8 cellular contexts compared by ENCODE assay signal in the genomic region with DNA sequence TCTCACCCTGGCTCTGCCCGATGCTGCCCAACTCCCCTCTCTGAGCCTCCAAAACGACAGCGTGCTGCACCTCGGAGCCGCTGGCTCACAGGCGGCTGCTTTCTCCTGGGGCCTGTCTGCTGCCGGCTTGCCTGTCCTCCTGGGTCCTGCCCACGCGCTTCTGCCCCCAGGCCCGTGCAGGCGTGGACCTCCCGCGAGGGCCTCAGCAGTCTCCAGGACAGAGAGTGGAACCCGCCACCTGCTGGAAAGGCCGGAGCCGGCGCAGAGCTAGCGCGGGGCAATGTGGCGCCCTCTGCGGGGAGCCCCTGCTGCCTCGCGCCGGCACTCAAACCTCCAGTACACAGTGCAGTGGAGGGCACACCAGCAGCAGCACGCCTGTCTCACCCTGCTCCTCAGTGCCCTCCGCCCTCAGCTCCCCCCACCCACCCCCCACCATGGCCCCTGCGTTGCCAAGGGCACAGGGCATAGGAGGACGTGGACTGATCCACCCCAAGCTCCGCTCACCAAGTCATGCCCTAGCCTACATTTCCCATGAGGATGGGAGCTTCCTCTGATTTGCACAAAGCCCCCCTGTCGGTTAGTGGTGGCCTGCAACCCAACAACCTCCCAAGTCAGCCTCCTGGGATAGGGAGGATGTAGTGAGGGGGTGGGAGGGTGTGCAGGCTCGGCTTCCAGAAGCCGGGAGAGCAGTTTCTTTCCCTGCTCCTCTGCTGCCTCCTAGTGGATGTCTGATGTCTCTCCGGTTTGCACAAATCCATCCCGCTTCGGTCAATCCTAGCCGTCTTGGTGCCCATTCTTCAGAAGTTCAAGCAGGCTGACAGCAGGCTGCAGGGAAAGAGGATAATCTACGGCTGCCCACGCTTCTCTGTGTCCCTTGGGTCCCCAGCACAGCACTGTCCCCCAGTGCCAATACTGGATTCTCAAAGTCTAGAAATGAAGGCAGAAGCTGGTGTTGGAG. TPM values are rescaled to one million over a fixed set of nuclear protein-coding genes. Genes with fewer than 3 reads are reported as not detected.
DNase-seq lines count a peak whose midpoint lies in the region; ATAC-seq and TF ChIP-seq lines count a peak whose summit lies in the region.

No MANE protein-coding gene starts in this region.

- peak overlapping the region; percentile 21 for H3K4me3 ChIP-seq in fibroblast of mammary gland (ENCODE audit: control insufficient read depth, low read depth, low read length)

- in situ Hi-C loops in GM13977 (cut with MboI; ENCODE audit: low pct_unique_long_range_greater_than_20kb, low sequenced_read_pairs, unreplicated experiment), result loop anchor here (10.0 kb wide), 1 partner anchor 725 kb away; no protein-coding TSS in a partner anchor

- DNase-seq in GM13977 (ENCODE audit: low spot score) (peak; percentile 74), M059J (ENCODE audit: low read depth) (peak; percentile 88), RWPE1 (ENCODE audit: low spot score) (peak; percentile 78), fibroblast of mammary gland (ENCODE audit: low read depth) (peak; percentile 91)
- peak; percentile 72 for DNase-seq in activated T-helper 2 cell treated with anti-CD3 and anti-CD28 coated beads, Interferon-gamma antibody, Interleukin-2, Interleukin-4, amounts not matched to agents 10 μg/mL and 5 μg/mL and 100 μg/mL, durations not matched to agents 14 hours and 24 hours and 36 hours (ENCODE audit: low spot score)
- peak; percentile 74 for DNase-seq in natural killer cell treated with Interleukin-12 subunit alpha and Interleukin-12 subunit beta and Interleukin-15 and Interleukin-18, amount 100 ng/mL, for 72 hours (ENCODE audit: low spot score)
- peak; percentile 78 for DNase-seq in stimulated activated naive CD8-positive, alpha-beta T cell treated with anti-CD3 and anti-CD28 coated beads, Interleukin-15, Interleukin-2, amounts not matched to agents 100 U/mL and 50 U/mL, for 24 hours

- ATAC-seq in natural killer cell treated with Interleukin-12 subunit alpha and Interleukin-12 subunit beta and Interleukin-15 and Interleukin-18, amount 100 ng/mL, for 72 hours, result peak; percentile 88 to 89
- peak; percentile 86 for ATAC-seq in stimulated activated naive CD8-positive, alpha-beta T cell treated with anti-CD3 and anti-CD28 coated beads, Interleukin-15, Interleukin-2, amounts not matched to agents 100 U/mL and 50 U/mL, for 24 hours
- no peak for ATAC-seq in HG02840 (IDR thresholded peaks at IDR 0.05; ENCODE audit: low FRiP score, unreplicated experiment)

- no peaks in the 10 kb centered on the region for H3K9me3 Mint-ChIP-seq in activated T-helper 2 cell treated with anti-CD3 and anti-CD28 coated beads, Interferon-gamma antibody, Interleukin-2, Interleukin-4, amounts not matched to agents 10 μg/mL and 5 μg/mL and 100 μg/mL, durations not matched to agents 14 hours and 24 hours and 36 hours
- no peaks in the 10 kb centered on the region for H3K9me3 Mint-ChIP-seq in natural killer cell treated with Interleukin-12 subunit alpha and Interleukin-12 subunit beta and Interleukin-15 and Interleukin-18, amount 100 ng/mL, for 72 hours

- H3K4me3 Mint-ChIP-seq in activated T-helper 2 cell treated with anti-CD3 and anti-CD28 coated beads, Interferon-gamma antibody, Interleukin-2, Interleukin-4, amounts not matched to agents 10 μg/mL and 5 μg/mL and 100 μg/mL, durations not matched to agents 14 hours and 24 hours and 36 hours (ENCODE audit: low read depth), result peak overlapping the region; percentile 65
- H3K4me3 Mint-ChIP-seq in natural killer cell treated with Interleukin-12 subunit alpha and Interleukin-12 subunit beta and Interleukin-15 and Interleukin-18, amount 100 ng/mL, for 72 hours, result peak overlapping the region; percentile 36

- peaks cover 7% of the 10 kb centered on the region for H3K4me1 Mint-ChIP-seq in activated T-helper 2 cell treated with anti-CD3 and anti-CD28 coated beads, Interferon-gamma antibody, Interleukin-2, Interleukin-4, amounts not matched to agents 10 μg/mL and 5 μg/mL and 100 μg/mL, durations not matched to agents 14 hours and 24 hours and 36 hours (ENCODE audit: low read depth)
- H3K4me1 Mint-ChIP-seq in natural killer cell treated with Interleukin-12 subunit alpha and Interleukin-12 subunit beta and Interleukin-15 and Interleukin-18, amount 100 ng/mL, for 72 hours (ENCODE audit: low read depth in 2 of 2), result peaks cover 10 to 12% of the 10 kb centered on the region in 2 donors

- TF ChIP-seq CTCF in GM13977 (IDR thresholded peaks at IDR 0.05; ENCODE audit: extremely low read depth, insufficient read depth, missing control alignments) (peak; percentile 78), RWPE1 (conservative IDR thresholded peaks at IDR 0.05; ENCODE audit: low read depth) (peak; percentile 82), fibroblast of mammary gland (conservative IDR thresholded peaks at IDR 0.05; ENCODE audit: control insufficient read depth, insufficient read depth, low read depth, low read length) (peak; percentile 91)

- intact Hi-C loops in activated T-helper 2 cell treated with anti-CD3 and anti-CD28 coated beads, Interferon-gamma antibody, Interleukin-2, Interleukin-4, amounts not matched to agents 10 μg/mL and 5 μg/mL and 100 μg/mL, durations not matched to agents 14 hours and 24 hours and 36 hours (cut with micrococcal nuclease), result loop anchor here (1.0 to 2.0 kb wide), 3 partner anchors 296 to 723 kb away; no protein-coding TSS in a partner anchor

- H3K27ac Mint-ChIP-seq in activated T-helper 2 cell treated with anti-CD3 and anti-CD28 coated beads, Interferon-gamma antibody, Interleukin-2, Interleukin-4, amounts not matched to agents 10 μg/mL and 5 μg/mL and 100 μg/mL, durations not matched to agents 14 hours and 24 hours and 36 hours, result no peak overlapping the region
- H3K27ac Mint-ChIP-seq in natural killer cell treated with Interleukin-12 subunit alpha and Interleukin-12 subunit beta and Interleukin-15 and Interleukin-18, amount 100 ng/mL, for 72 hours, result no peak overlapping the region

- peaks cover 8% of the 10 kb centered on the region for H3K27me3 Mint-ChIP-seq in activated T-helper 2 cell treated with anti-CD3 and anti-CD28 coated beads, Interferon-gamma antibody, Interleukin-2, Interleukin-4, amounts not matched to agents 10 μg/mL and 5 μg/mL and 100 μg/mL, durations not matched to agents 14 hours and 24 hours and 36 hours (ENCODE audit: low read depth)
- peaks cover 6 to 11% of the 10 kb centered on the region in 2 donors for H3K27me3 Mint-ChIP-seq in natural killer cell treated with Interleukin-12 subunit alpha and Interleukin-12 subunit beta and Interleukin-15 and Interleukin-18, amount 100 ng/mL, for 72 hours

- CTCF ChIA-PET in RWPE1 (lab: Yijun Ruan, JAX), result interaction anchor here (0.5 to 3.8 kb wide), 63 partner anchors 10 to 741 kb away, joined by 3 to 39 read pairs (median 4); a partner anchor contains a TSS

- H3K27ac ChIP-seq in RWPE1, result peak overlapping the region; percentile 100

- no peaks in the 10 kb centered on the region for H3K36me3 Mint-ChIP-seq in activated T-helper 2 cell treated with anti-CD3 and anti-CD28 coated beads, Interferon-gamma antibody, Interleukin-2, Interleukin-4, amounts not matched to agents 10 μg/mL and 5 μg/mL and 100 μg/mL, durations not matched to agents 14 hours and 24 hours and 36 hours (ENCODE audit: low read depth)
- H3K36me3 Mint-ChIP-seq in natural killer cell treated with Interleukin-12 subunit alpha and Interleukin-12 subunit beta and Interleukin-15 and Interleukin-18, amount 100 ng/mL, for 72 hours, result no peaks in the 10 kb centered on the region

- POLR2A ChIA-PET in RWPE1 (lab: Yijun Ruan, JAX; ENCODE audit: low non-redundant PET), result interaction anchor here (0.6 to 1.0 kb wide), 2 partner anchors 359 to 507 kb away, joined by 3 read pairs; a partner anchor contains a TSS

RNA-seq across cellular contexts. Expression of a gene that starts 25.2 kb away (rescaled TPM):
- total RNA-seq in M059J (2014; rRNA removed; shearing (Covaris generic)), result 38.8 and 54.8 TPM in 2 replicates
- total RNA-seq in activated T-helper 2 cell treated with anti-CD3 and anti-CD28 coated beads, Interferon-gamma antibody, Interleukin-2, Interleukin-4, amounts not matched to agents 10 μg/mL and 5 μg/mL and 100 μg/mL, durations not matched to agents 14 hours and 24 hours and 36 hours, result 0.18 and 0.25 TPM in 2 replicates
- total RNA-seq in natural killer cell treated with Interleukin-12 subunit alpha and Interleukin-12 subunit beta and Interleukin-15 and Interleukin-18, amount 100 ng/mL, for 72 hours, result under 1 TPM in 1 of 2 donors, not detected in 1; 0.33 TPM

RNA-seq across cellular contexts. Expression of a gene that starts 30.9 kb away (rescaled TPM):
- 0.22 TPM in 1 of 2 replicates, not detected in the other for total RNA-seq in M059J (2014; rRNA removed; shearing (Covaris generic))
- total RNA-seq in activated T-helper 2 cell treated with anti-CD3 and anti-CD28 coated beads, Interferon-gamma antibody, Interleukin-2, Interleukin-4, amounts not matched to agents 10 μg/mL and 5 μg/mL and 100 μg/mL, durations not matched to agents 14 hours and 24 hours and 36 hours, result not detected in 2 replicates
- total RNA-seq in natural killer cell treated with Interleukin-12 subunit alpha and Interleukin-12 subunit beta and Interleukin-15 and Interleukin-18, amount 100 ng/mL, for 72 hours, result not detected

RNA-seq across cellular contexts. Expression of a gene that starts 45.6 kb away (rescaled TPM):
- total RNA-seq in M059J (2014; rRNA removed; shearing (Covaris generic)), result not detected in 2 replicates
- total RNA-seq in activated T-helper 2 cell treated with anti-CD3 and anti-CD28 coated beads, Interferon-gamma antibody, Interleukin-2, Interleukin-4, amounts not matched to agents 10 μg/mL and 5 μg/mL and 100 μg/mL, durations not matched to agents 14 hours and 24 hours and 36 hours, result not detected in 2 replicates
- total RNA-seq in natural killer cell treated with Interleukin-12 subunit alpha and Interleukin-12 subunit beta and Interleukin-15 and Interleukin-18, amount 100 ng/mL, for 72 hours, result not detected

Comparison
In these comparisons a context has a peak if more than half of its experiments do, and no peak if none do; other contexts are left out.
1. RNA of a gene that starts 25.2 kb away (total RNA-seq): 38.8 to 54.8 TPM in M059J; 0.33 TPM in natural killer cell treated with Interleukin-12 subunit alpha and Interleukin-12 subunit beta and Interleukin-15 and Interleukin-18, amount 100 ng/mL, for 72 hours and 0.18 to 0.25 TPM in activated T-helper 2 cell treated with anti-CD3 and anti-CD28 coated beads, Interferon-gamma antibody, Interleukin-2, Interleukin-4, amounts not matched to agents 10 μg/mL and 5 μg/mL and 100 μg/mL, durations not matched to agents 14 hours and 24 hours and 36 hours; every median in the first group is over 10 times any median in the second.
2. Peak in every context shown above with its lines, with median percentiles within 50 percentile points of each other: DNase-seq and CTCF ChIP-seq.